ENCODE assay signal across 2 cellular contexts in genomic region chr17:58517378-58517927, GRCh38.
TF ChIP-seq lines count a peak whose summit lies in the region.

No MANE protein-coding gene starts in this region.

TF ChIP-seq in HEK293, 187 proteins besides CTCF, POLR2A, EP300 and RAD21 (continued from another document and continues in another):
- TF ChIP-seq ZBTB44 (tag by site-specific recombination; IDR thresholded peaks at IDR 0.05) (no peak), ZNF169 (tag by site-specific recombination; IDR thresholded peaks at IDR 0.05) (no peak), ZNF791 (tag by site-specific recombination; IDR thresholded peaks at IDR 0.05) (no peak), ZNF311 (tag by site-specific recombination; IDR thresholded peaks at IDR 0.05; ENCODE audit: borderline replicate concordance) (no peak), ZSCAN4 (tag by site-specific recombination; IDR thresholded peaks at IDR 0.05) (no peak), ZNF626 (tag by site-specific recombination; IDR thresholded peaks at IDR 0.05) (no peak), ZNF239 (tag by site-specific recombination; IDR thresholded peaks at IDR 0.05) (no peak), ZNF19 (tag by site-specific recombination; IDR thresholded peaks at IDR 0.05; ENCODE audit: low read depth) (no peak), ZNF707 (tag by site-specific recombination; IDR thresholded peaks at IDR 0.05) (no peak), ZNF830 (tag by site-specific recombination; IDR thresholded peaks at IDR 0.05; ENCODE audit: low read depth) (no peak), ZNF624 (tag by site-specific recombination; IDR thresholded peaks at IDR 0.05) (no peak), TSHZ1 (tag by site-specific recombination; IDR thresholded peaks at IDR 0.05; ENCODE audit: borderline replicate concordance) (no peak), ZNF132 (tag by site-specific recombination; IDR thresholded peaks at IDR 0.05; ENCODE audit: borderline replicate concordance) (no peak), KLF8 (tag by site-specific recombination; IDR thresholded peaks at IDR 0.05) (peak; percentile 97; the same call in 1 of the 2 replicates), ZNF544 (tag by site-specific recombination; IDR thresholded peaks at IDR 0.05) (no peak), ZNF423 (tag by site-specific recombination; IDR thresholded peaks at IDR 0.05) (peak; percentile 44; the same call in 1 of the 2 replicates), ZNF324 (tag by site-specific recombination; IDR thresholded peaks at IDR 0.05) (peak; percentile 70; the same call in 1 of the 2 replicates), ZNF785 (tag by site-specific recombination; IDR thresholded peaks at IDR 0.05) (no peak), ZNF280D (tag by site-specific recombination; IDR thresholded peaks at IDR 0.05) (no peak), ZNF114 (tag by site-specific recombination; IDR thresholded peaks at IDR 0.05) (no peak)

TF ChIP-seq in GM12878, 131 proteins besides CTCF, POLR2A, EP300 and RAD21 (continued from another document and continues in another):
- TF ChIP-seq BCLAF1 (IDR thresholded peaks at IDR 0.05), result no peak
- no peak for TF ChIP-seq EZH2 (IDR thresholded peaks at IDR 0.05; ENCODE audit: borderline replicate concordance, control insufficient read depth, low read depth, low read length)
- no peak for TF ChIP-seq ZNF274 (IDR thresholded peaks at IDR 0.05; ENCODE audit: insufficient read depth, insufficient read length)
- no peak for TF ChIP-seq ETV6 (conservative IDR thresholded peaks at IDR 0.05 in 1 of 2, IDR thresholded peaks at IDR 0.05 in 1 of 2; ENCODE audit: borderline replicate concordance in 1 of 2, low read depth in 1 of 2)
- TF ChIP-seq TCF3 (IDR thresholded peaks at IDR 0.05; ENCODE audit: borderline replicate concordance, insufficient read depth, low read depth, low read length), result peak; percentile 85
- TF ChIP-seq USF2 (IDR thresholded peaks at IDR 0.05; ENCODE audit: borderline replicate concordance, low read depth, low read length), result no peak
- no peak for TF ChIP-seq KDM1A (IDR thresholded peaks at IDR 0.05; ENCODE audit: borderline replicate concordance)
- peak; percentile 74 for TF ChIP-seq RUNX3 (IDR thresholded peaks at IDR 0.05; ENCODE audit: low read length)
- TF ChIP-seq CEBPB (IDR thresholded peaks at IDR 0.05; ENCODE audit: borderline replicate concordance in 1 of 2, low read depth in 2 of 2, low read length in 2 of 2), result no peak
- no peak for TF ChIP-seq TCF7 (IDR thresholded peaks at IDR 0.05; ENCODE audit: borderline replicate concordance)
- no peak for TF ChIP-seq NRF1 (conservative IDR thresholded peaks at IDR 0.05; ENCODE audit: low read depth, low read length)
- TF ChIP-seq NR2C1 (IDR thresholded peaks at IDR 0.05), result peak; percentile 23; the same call in 1 of the 2 replicates
- TF ChIP-seq PAX8 (IDR thresholded peaks at IDR 0.05), result no peak
- TF ChIP-seq MTA2 (IDR thresholded peaks at IDR 0.05; ENCODE audit: low read depth), result no peak
- TF ChIP-seq NR2F1 (conservative IDR thresholded peaks at IDR 0.05), result peak; percentile 81
- TF ChIP-seq ZZZ3 (IDR thresholded peaks at IDR 0.05; ENCODE audit: control insufficient read depth, insufficient read length, low read depth), result no peak
- peak; percentile 88 for TF ChIP-seq NKRF (conservative IDR thresholded peaks at IDR 0.05)
- TF ChIP-seq ATF2 (IDR thresholded peaks at IDR 0.05; ENCODE audit: low read length), result no peak
- TF ChIP-seq POLR2AphosphoS5 (IDR thresholded peaks at IDR 0.05; ENCODE audit: low read length), result peak; percentile 83
- TF ChIP-seq BHLHE40 (IDR thresholded peaks at IDR 0.05; ENCODE audit: borderline replicate concordance in 1 of 2, low read depth in 2 of 2, low read length in 1 of 2), result peak in 1 of 2 experiments; percentile 65; a peak in 2 of 4 replicates
- peak; percentile 88 for TF ChIP-seq TCF12 (IDR thresholded peaks at IDR 0.05; ENCODE audit: low read depth, low read length)
- TF ChIP-seq CHD4 (IDR thresholded peaks at IDR 0.05), result no peak
- TF ChIP-seq SMC3 (IDR thresholded peaks at IDR 0.05; ENCODE audit: borderline replicate concordance, low read length), result no peak
- TF ChIP-seq IKZF2 (IDR thresholded peaks at IDR 0.05), result no peak
- peak; percentile 52 for TF ChIP-seq MEF2B (IDR thresholded peaks at IDR 0.05; ENCODE audit: partially characterized antibody, poor library complexity, severe bottlenecking)
- TF ChIP-seq ATF3 (IDR thresholded peaks at IDR 0.05; ENCODE audit: borderline replicate concordance, extremely low read depth, low read depth, low read length), result no peak
- TF ChIP-seq STAT3 (IDR thresholded peaks at IDR 0.05; ENCODE audit: low read depth, low read length), result no peak
- TF ChIP-seq ZNF687 (IDR thresholded peaks at IDR 0.05), result no peak
- TF ChIP-seq MYC (IDR thresholded peaks at IDR 0.05; ENCODE audit: insufficient read depth, insufficient read length, insufficient replicate concordance, low read length, severe bottlenecking), result no peak
- no peak for TF ChIP-seq EGR1 (IDR thresholded peaks at IDR 0.05; ENCODE audit: borderline replicate concordance in 1 of 2, low read depth in 2 of 2, low read length in 2 of 2)
- TF ChIP-seq ZNF24 (IDR thresholded peaks at IDR 0.05), result no peak
- no peak for TF ChIP-seq CHD1 (IDR thresholded peaks at IDR 0.05; ENCODE audit: low read depth, low read length)
- no peak; the same call in 1 of the 2 replicates for TF ChIP-seq JUNB (IDR thresholded peaks at IDR 0.05)
- TF ChIP-seq MXI1 (IDR thresholded peaks at IDR 0.05; ENCODE audit: low read depth, low read length), result no peak; the same call in 1 of the 2 replicates
- TF ChIP-seq CREM (IDR thresholded peaks at IDR 0.05; ENCODE audit: low read depth), result no peak
- no peak for TF ChIP-seq USF1 (IDR thresholded peaks at IDR 0.05; ENCODE audit: borderline replicate concordance, extremely low read length, insufficient read depth, low read depth, low read length)
- no peak for TF ChIP-seq NFYA (IDR thresholded peaks at IDR 0.05; ENCODE audit: borderline replicate concordance, low read depth, low read length)
- no peak for TF ChIP-seq MTA3 (IDR thresholded peaks at IDR 0.05; ENCODE audit: borderline replicate concordance, low read length)
- TF ChIP-seq RB1 (IDR thresholded peaks at IDR 0.05; ENCODE audit: borderline replicate concordance), result 0 out of 2 replicates have a peak, but pooled peaks have one; percentile 46
- no peak for TF ChIP-seq SMAD1 (IDR thresholded peaks at IDR 0.05; ENCODE audit: low read depth, partially characterized antibody)
- no peak for TF ChIP-seq ZBED1 (IDR thresholded peaks at IDR 0.05; ENCODE audit: borderline replicate concordance)
- no peak for TF ChIP-seq CBX5 (IDR thresholded peaks at IDR 0.05; ENCODE audit: low read depth)
- TF ChIP-seq E2F8 (IDR thresholded peaks at IDR 0.05; ENCODE audit: low read depth, partially characterized antibody), result no peak
- no peak for TF ChIP-seq RAD51 (IDR thresholded peaks at IDR 0.05)
